In genomic region chr5:71782771-71783770, GRCh38 we compare ENCODE assay signal across 8 cellular contexts.
DNase-seq lines count a peak whose midpoint lies in the region; ATAC-seq and TF ChIP-seq lines count a peak whose summit lies in the region.

No MANE protein-coding gene starts in this region.

- H4K20me1 ChIP-seq in HCT116 (ENCODE audit: insufficient read depth): no peaks in the 10 kb centered on the region

- H3K4me1 ChIP-seq in HCT116 (ENCODE audit: control insufficient read depth in 1 of 2, insufficient read depth in 2 of 2, low read length in 2 of 2): peaks cover 0 to 9% of the 10 kb centered on the region in 2 experiments; a peak in 2 of 4 replicates
- H3K4me1 ChIP-seq in psoas muscle: peaks cover 5% of the 10 kb centered on the region

- TF ChIP-seq RAD21 in HCT116 (IDR thresholded peaks at IDR 0.05; ENCODE audit: low read depth): peak; percentile 93

- H3K79me2 ChIP-seq in HCT116 (ENCODE audit: insufficient read depth, low read length): no peaks in the 10 kb centered on the region

- H3K27ac ChIP-seq in HCT116 (ENCODE audit: low read depth, low read length) (no peak overlapping the region), RWPE1 (no peak overlapping the region), psoas muscle (no peak overlapping the region)

- peak overlapping the region; percentile 50 for H3K4me2 ChIP-seq in HCT116 (ENCODE audit: low read length)

- H3K36me3 ChIP-seq in HCT116 (ENCODE audit: control insufficient read depth in 1 of 2, insufficient read depth in 2 of 2, low read length in 2 of 2) (no peaks in the 10 kb centered on the region), psoas muscle (ENCODE audit: insufficient read depth in 1 of 2, low read depth in 1 of 2) (no peaks in the 10 kb centered on the region)

- TF ChIP-seq CTCF in GM12872 (IDR thresholded peaks at IDR 0.05; ENCODE audit: insufficient read depth, low read depth, low read length) (peak; percentile 70), HCT116 (IDR thresholded peaks at IDR 0.05 in 2 of 3, conservative IDR thresholded peaks at IDR 0.05 in 1 of 3; ENCODE audit: borderline replicate concordance in 1 of 3, insufficient read depth in 1 of 3, low read depth in 2 of 3, low read length in 2 of 3) (peak; percentile 79 to 91 (median 87); a peak in 5 of 6 replicates), RWPE1 (conservative IDR thresholded peaks at IDR 0.05; ENCODE audit: low read depth) (peak; percentile 87), psoas muscle (IDR thresholded peaks at IDR 0.05) (peak; percentile 64)

- RAD21 ChIA-PET in HCT116 (lab: Charles Lee; ENCODE audit: low non-redundant PET in 1 of 2, low total read pairs in 2 of 2, uncharacterized antibody in 2 of 2, unreplicated experiment in 2 of 2): interaction anchor here in 1 of 2 experiments (0.9 to 1.1 kb wide), 2 partner anchors 462 to 526 kb away, joined by 3 read pairs; no protein-coding TSS in a partner anchor

- DNase-seq in HCT116 (ENCODE audit: low read depth, low spot score) (peak; percentile 59), LoVo (ENCODE audit: low spot score) (peak; percentile 36), RWPE1 (ENCODE audit: low spot score) (peak; percentile 68), amniotic stem cell (lab: John Stamatoyannopoulos, UW) (peak; percentile 74), left ventricle myocardium superior (peak; percentile 84), psoas muscle (peak; percentile 76 to 86), RKO (ENCODE audit: low spot score) (no peak)

- POLR2A ChIA-PET in HCT116 (lab: Charles Lee) (interaction anchor here (0.5 to 1.7 kb wide), 3 partner anchors 11 to 525 kb away, joined by 3 to 6 read pairs (median 5); no protein-coding TSS in a partner anchor), RWPE1 (lab: Yijun Ruan, JAX; ENCODE audit: low non-redundant PET) (no interaction called here)

- 13 to 23% (median 16%) methylated on average over 27 of the region's 27 CpGs for WGBS in psoas muscle, 3 donors

- intact Hi-C loops in HCT116 (cut with micrococcal nuclease): loop anchor here (1.0 to 5.0 kb wide), 6 partner anchors 235 to 539 kb away; partner anchors contain the start of genes MRPS27 and PTCD2
- intact Hi-C loops in left ventricle myocardium superior (cut with micrococcal nuclease): no loop called here
- intact Hi-C loops in psoas muscle (cut with DNase I): loop anchor here (1.0 to 10.0 kb wide), 4 partner anchors 232 to 524 kb away; no protein-coding TSS in a partner anchor

- no peaks in the 10 kb centered on the region for H3K9me2 ChIP-seq in HCT116 (ENCODE audit: insufficient read depth)

- H3K27me3 ChIP-seq in HCT116 (ENCODE audit: insufficient read depth, low read length): no peaks in the 10 kb centered on the region
- H3K27me3 ChIP-seq in psoas muscle (ENCODE audit: insufficient read depth in 3 of 3, low read length in 2 of 3): no peaks in the 10 kb centered on the region

- H3K9me3 ChIP-seq in HCT116 (ENCODE audit: control insufficient read depth in 1 of 2, insufficient read depth in 1 of 2, low read depth in 1 of 2, low read length in 2 of 2) (no peaks in the 10 kb centered on the region), psoas muscle (no peaks in the 10 kb centered on the region)

- BruUV-seq in HCT116 (replicated peaks; lab: Mats Ljungman, UMichigan): no TSS peak

- H3K4me3 ChIP-seq in HCT116 (replicated peaks in 1 of 2; ENCODE audit: low read depth in 1 of 2, low read length in 2 of 2) (no peak overlapping the region), psoas muscle (peak overlapping the region; percentile 54)

- CTCF ChIA-PET in HCT116 (lab: Charles Lee) (interaction anchor here (0.6 to 3.0 kb wide), 17 partner anchors 9 to 985 kb away, joined by 3 to 19 read pairs (median 4); no protein-coding TSS in a partner anchor), RWPE1 (lab: Yijun Ruan, JAX) (interaction anchor here (0.5 to 1.2 kb wide), 15 partner anchors 9 to 1399 kb away, joined by 3 to 7 read pairs (median 3); partner anchors contain the start of gene MAP1B)

- no peak for TF ChIP-seq POLR2A in HCT116 (IDR thresholded peaks at IDR 0.05; ENCODE audit: borderline replicate concordance, extremely low read depth, insufficient read depth, insufficient read length)

- no peak overlapping the region for H3K9ac ChIP-seq in HCT116 (ENCODE audit: low read length)

- ATAC-seq in HCT116: peak; percentile 89
- peak; percentile 94 for ATAC-seq in left ventricle myocardium superior
- peak; percentile 61 to 95 (median 76) for ATAC-seq in psoas muscle

- H2AFZ ChIP-seq in HCT116 (ENCODE audit: low read depth, low read length, poor library complexity, severe bottlenecking): peak overlapping the region; percentile 89

TF ChIP-seq in HCT116, 20 proteins besides CTCF, POLR2A, EP300 and RAD21:
- no peak for TF ChIP-seq SRF (IDR thresholded peaks at IDR 0.05; ENCODE audit: low read depth)
- no peak for TF ChIP-seq ATF3 (IDR thresholded peaks at IDR 0.05)
- no peak for TF ChIP-seq ZBTB33 (IDR thresholded peaks at IDR 0.05; ENCODE audit: extremely low read depth, insufficient replicate concordance, low read length)
- no peak for TF ChIP-seq FOSL1 (IDR thresholded peaks at IDR 0.05; ENCODE audit: low read depth)
- no peak for TF ChIP-seq SIN3A (IDR thresholded peaks at IDR 0.05; ENCODE audit: low read depth)
- TF ChIP-seq TCF7L2 (IDR thresholded peaks at IDR 0.05; ENCODE audit: borderline replicate concordance, extremely low read depth, insufficient read depth, insufficient read length): no peak
- no peak for TF ChIP-seq JUND (IDR thresholded peaks at IDR 0.05)
- no peak for TF ChIP-seq CEBPB (IDR thresholded peaks at IDR 0.05; ENCODE audit: low read depth)
- no peak for TF ChIP-seq EGR1 (IDR thresholded peaks at IDR 0.05; ENCODE audit: low read depth)
- TF ChIP-seq EZH2 (IDR thresholded peaks at IDR 0.05): no peak
- TF ChIP-seq YY1 (IDR thresholded peaks at IDR 0.05; ENCODE audit: extremely low read depth, insufficient replicate concordance, low read depth, low read length): no peak
- TF ChIP-seq POLR2AphosphoS5 (IDR thresholded peaks at IDR 0.05; ENCODE audit: low read depth, low read length): no peak
- TF ChIP-seq ZNF274 (IDR thresholded peaks at IDR 0.05; ENCODE audit: low read depth, low read length): no peak
- TF ChIP-seq EZH2phosphoT487 (IDR thresholded peaks at IDR 0.05; ENCODE audit: borderline replicate concordance): no peak
- TF ChIP-seq SP1 (IDR thresholded peaks at IDR 0.05; ENCODE audit: low read depth): no peak
